In genomic region chr1:234899041-234899787, GRCh38 we compare ENCODE assay signal across 9 cellular contexts.
DNase-seq lines count a peak whose midpoint lies in the region; ATAC-seq and TF ChIP-seq lines count a peak whose summit lies in the region.
"Had no signal": no experiment of that assay in that cellular context is flagged by ENCODE, and none has a peak within 500 bp of the region (broad histone marks: within the 10 kb centered on the region; RNA-seq: fewer than 3 reads in every experiment).

No MANE protein-coding gene starts in this region.

- H3K4me1 ChIP-seq in liver (ENCODE audit: control insufficient read depth in 4 of 4, insufficient read depth in 4 of 4, low read length in 3 of 4), result peaks cover 6 to 17% (median 11%) of the 10 kb centered on the region in 4 donors

- peak overlapping the region; percentile 83 to 88 for H3K27ac ChIP-seq in liver (ENCODE audit: low read depth in 1 of 2, low read length in 2 of 2)

- ATAC-seq in HG02852 (IDR thresholded peaks at IDR 0.05; ENCODE audit: unreplicated experiment) (no peak), GM21447 (IDR thresholded peaks at IDR 0.05; ENCODE audit: unreplicated experiment) (no peak)

- DNase-seq in AG20443 (ENCODE audit: low spot score) (peak; percentile 74), NCI-H187 treated with DMSO at 0.1 percent for 48 hours (lab: John Stamatoyannopoulos, UW) (peak; percentile 51), cardiac fibroblast (ENCODE audit: low read depth in 2 of 2) (peak; percentile 59 to 80), NCI-H526 treated with DMSO at 0.1 percent for 48 hours (lab: John Stamatoyannopoulos, UW) (no peak), putamen (ENCODE audit: low spot score) (no peak)
- DNase-seq: activated effector memory CD4-positive, alpha-beta T cell treated with anti-CD3 and anti-CD28 coated beads, Interleukin-2, amount 50 U/mL, for 16 hours had no signal

- 40% methylated on average over 12 of the region's 12 CpGs for WGBS in liver

- H3K9me3 ChIP-seq in liver (ENCODE audit: control insufficient read depth in 4 of 4, low read length in 3 of 4), result no peaks in the 10 kb centered on the region

- no peak for TF ChIP-seq CTCF in cardiac fibroblast (IDR thresholded peaks at IDR 0.05; ENCODE audit: low read depth, low read length)
- no peak for TF ChIP-seq CTCF in liver (IDR thresholded peaks at IDR 0.05; ENCODE audit: low read depth, low read length, missing input control)

- H3K27me3 ChIP-seq in liver (ENCODE audit: control insufficient read depth in 4 of 4, insufficient read depth in 4 of 4, low read length in 3 of 4), result no peaks in the 10 kb centered on the region

- no peaks in the 10 kb centered on the region for H3K36me3 ChIP-seq in liver (ENCODE audit: control insufficient read depth in 4 of 4, insufficient read depth in 3 of 4, low read depth in 1 of 4, low read length in 3 of 4)

- H3K4me3 ChIP-seq in cardiac fibroblast (replicated peaks in 1 of 2; ENCODE audit: low read depth in 2 of 2, low read length in 2 of 2), result no peak overlapping the region
- no peak overlapping the region for H3K4me3 ChIP-seq in liver (ENCODE audit: low read depth in 1 of 3, low read length in 3 of 3)

- TF ChIP-seq RAD21 in liver (IDR thresholded peaks at IDR 0.05), result peak; percentile 34 to 52

- peak overlapping the region; percentile 10 to 40 for H3K9ac ChIP-seq in liver (ENCODE audit: low read depth in 1 of 2, low read length in 2 of 2)

TF ChIP-seq in liver, 16 proteins besides CTCF, POLR2A, EP300 and RAD21:
- TF ChIP-seq SP1 (IDR thresholded peaks at IDR 0.05), result peak; percentile 58
- peak; percentile 96 for TF ChIP-seq YY1 (IDR thresholded peaks at IDR 0.05)
- no peak for TF ChIP-seq EGR1 (IDR thresholded peaks at IDR 0.05; ENCODE audit: low read depth in 2 of 2)
- TF ChIP-seq MAX (IDR thresholded peaks at IDR 0.05), result peak; percentile 47
- TF ChIP-seq NR2F2 (IDR thresholded peaks at IDR 0.05), result peak; percentile 67
- no peak for TF ChIP-seq HNF4A (conservative IDR thresholded peaks at IDR 0.05)
- TF ChIP-seq ZBTB33 (IDR thresholded peaks at IDR 0.05), result no peak
- TF ChIP-seq RXRA (IDR thresholded peaks at IDR 0.05), result peak; percentile 36 to 45
- TF ChIP-seq REST (IDR thresholded peaks at IDR 0.05), result peak; percentile 30
- peak; percentile 24 to 38 for TF ChIP-seq JUND (IDR thresholded peaks at IDR 0.05)

Comparison
In these comparisons a context has a peak if more than half of its experiments do, and no peak if none do; other contexts are left out.
1. DNase-seq: peak in AG20443 (single experiment), NCI-H187 treated with DMSO at 0.1 percent for 48 hours (single experiment) and cardiac fibroblast (2 of 2); none in NCI-H526 treated with DMSO at 0.1 percent for 48 hours (single experiment) and putamen (single experiment).